Comparison of ENCODE assay signal across 2 cellular contexts in the genomic region with DNA sequence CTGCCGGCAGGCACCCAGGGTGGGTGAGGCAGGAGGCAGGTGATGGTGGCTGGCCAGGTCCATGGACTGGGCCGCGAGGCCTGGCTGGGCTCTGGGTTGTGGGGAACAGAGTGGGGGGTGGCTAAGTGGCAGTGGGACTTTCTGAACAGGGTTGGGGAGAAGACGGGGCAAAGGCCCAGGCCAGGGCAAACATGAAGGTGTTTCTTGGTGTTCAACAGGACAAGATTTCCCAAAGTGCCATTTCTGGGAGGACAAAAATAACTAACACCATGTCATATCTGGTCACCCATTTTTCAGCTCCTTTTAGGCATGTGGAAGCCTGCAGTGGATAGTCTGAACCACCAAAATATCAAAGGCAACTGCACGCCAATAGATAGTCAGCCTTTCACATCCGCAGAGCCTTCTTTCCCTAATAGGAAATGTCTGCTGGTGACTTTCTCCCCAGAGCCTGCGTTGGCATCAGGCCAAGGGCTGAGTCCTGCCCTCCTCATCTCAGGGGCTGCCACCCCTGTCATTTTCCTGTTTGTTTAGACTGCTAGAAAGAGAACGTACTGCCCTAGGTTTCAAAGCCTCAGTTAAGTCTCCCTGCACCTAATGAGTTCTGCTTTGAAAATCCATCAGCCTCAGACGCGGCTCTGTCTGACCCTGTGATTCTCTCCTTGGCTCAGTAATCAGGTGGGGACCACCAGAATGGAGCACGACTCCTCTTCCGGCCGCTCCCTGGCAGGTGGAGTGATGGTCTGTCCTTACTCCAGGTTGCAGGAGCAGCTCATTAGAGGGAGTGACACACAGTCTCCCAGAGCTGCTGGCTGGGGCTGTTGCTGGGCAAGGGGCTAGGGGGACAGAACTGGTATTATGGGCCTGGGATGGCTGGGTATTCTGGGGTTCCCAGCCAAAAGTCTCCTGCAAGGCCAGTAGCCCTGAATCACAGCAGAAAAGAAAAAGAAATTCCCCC.
TF ChIP-seq lines count a peak whose summit lies in the region.

No MANE protein-coding gene starts in this region.

TF ChIP-seq in SK-N-SH, 30 proteins besides CTCF, POLR2A, EP300 and RAD21 (continued from another document):
- no peak for TF ChIP-seq RFX5 (IDR thresholded peaks at IDR 0.05; ENCODE audit: low read length)
- no peak for TF ChIP-seq SIN3A (IDR thresholded peaks at IDR 0.05; ENCODE audit: borderline replicate concordance, low read depth, low read length)
- TF ChIP-seq, protein P1, sequence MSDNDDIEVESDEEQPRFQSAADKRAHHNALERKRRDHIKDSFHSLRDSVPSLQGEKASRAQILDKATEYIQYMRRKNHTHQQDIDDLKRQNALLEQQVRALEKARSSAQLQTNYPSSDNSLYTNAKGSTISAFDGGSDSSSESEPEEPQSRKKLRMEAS (IDR thresholded peaks at IDR 0.05; ENCODE audit: low read depth): no peak
- TF ChIP-seq NRF1 (IDR thresholded peaks at IDR 0.05; ENCODE audit: low read depth, low read length): no peak
- no peak for TF ChIP-seq TCF12 (IDR thresholded peaks at IDR 0.05)
- no peak for TF ChIP-seq TAF1 (IDR thresholded peaks at IDR 0.05; ENCODE audit: borderline replicate concordance, low read depth, low read length)
- TF ChIP-seq FOSL2 (IDR thresholded peaks at IDR 0.05; ENCODE audit: borderline replicate concordance, low read depth): no peak
- no peak for TF ChIP-seq TEAD4 (IDR thresholded peaks at IDR 0.05; ENCODE audit: borderline replicate concordance, insufficient read depth)
- no peak for TF ChIP-seq CHD2 (IDR thresholded peaks at IDR 0.05; ENCODE audit: low read length, partially characterized antibody)
- no peak for TF ChIP-seq JUND (IDR thresholded peaks at IDR 0.05)
- no peak for TF ChIP-seq MEF2A (IDR thresholded peaks at IDR 0.05; ENCODE audit: borderline replicate concordance, low read depth)
- no peak for TF ChIP-seq NFIC (IDR thresholded peaks at IDR 0.05; ENCODE audit: borderline replicate concordance)

TF ChIP-seq in SK-N-SH treated with all-trans-retinoic acid at 6 μM for 48 hours, 23 proteins besides CTCF, POLR2A, EP300 and RAD21 (continued from another document):
- TF ChIP-seq, protein P2, sequence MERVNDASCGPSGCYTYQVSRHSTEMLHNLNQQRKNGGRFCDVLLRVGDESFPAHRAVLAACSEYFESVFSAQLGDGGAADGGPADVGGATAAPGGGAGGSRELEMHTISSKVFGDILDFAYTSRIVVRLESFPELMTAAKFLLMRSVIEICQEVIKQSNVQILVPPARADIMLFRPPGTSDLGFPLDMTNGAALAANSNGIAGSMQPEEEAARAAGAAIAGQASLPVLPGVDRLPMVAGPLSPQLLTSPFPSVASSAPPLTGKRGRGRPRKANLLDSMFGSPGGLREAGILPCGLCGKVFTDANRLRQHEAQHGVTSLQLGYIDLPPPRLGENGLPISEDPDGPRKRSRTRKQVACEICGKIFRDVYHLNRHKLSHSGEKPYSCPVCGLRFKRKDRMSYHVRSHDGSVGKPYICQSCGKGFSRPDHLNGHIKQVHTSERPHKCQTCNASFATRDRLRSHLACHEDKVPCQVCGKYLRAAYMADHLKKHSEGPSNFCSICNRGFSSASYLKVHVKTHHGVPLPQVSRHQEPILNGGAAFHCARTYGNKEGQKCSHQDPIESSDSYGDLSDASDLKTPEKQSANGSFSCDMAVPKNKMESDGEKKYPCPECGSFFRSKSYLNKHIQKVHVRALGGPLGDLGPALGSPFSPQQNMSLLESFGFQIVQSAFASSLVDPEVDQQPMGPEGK (CRISPR knock-in tag; IDR thresholded peaks at IDR 0.05; ENCODE audit: borderline replicate concordance): no peak
- no peak for TF ChIP-seq ISL1 (CRISPR knock-in tag; IDR thresholded peaks at IDR 0.05)
